8 cellular contexts compared by ENCODE assay signal in genomic region chr21:31558839-31559367, GRCh38.
DNase-seq lines count a peak whose midpoint lies in the region; ATAC-seq, FAIRE-seq and TF ChIP-seq lines count a peak whose summit lies in the region.

No MANE protein-coding gene starts in this region.

- H3K27me3 ChIP-seq in keratinocyte (ENCODE audit: control insufficient read depth, extremely low read depth, insufficient read depth, low read length), result peaks cover 10% of the 10 kb centered on the region

- ATAC-seq in HG02885 (IDR thresholded peaks at IDR 0.05; ENCODE audit: poor library complexity, unreplicated experiment), result peak; percentile 88

- H3K4me2 ChIP-seq in keratinocyte (ENCODE audit: control insufficient read depth, extremely low read depth, insufficient read depth, low read depth, low read length), result peak overlapping the region; percentile 95

- no peaks in the 10 kb centered on the region for H4K20me1 ChIP-seq in keratinocyte (ENCODE audit: control insufficient read depth, extremely low read depth, insufficient read depth, low read length)

- dilution Hi-C loops in keratinocyte (cut with MboI; ENCODE audit: extremely low pct_ligation_motif_present, low sequenced_read_pairs), result no loop called here

- FAIRE-seq in keratinocyte (lab: Jason Lieb, UNC), result no peak

- peak overlapping the region; percentile 65 for H3K9ac ChIP-seq in keratinocyte (ENCODE audit: control insufficient read depth, extremely low read depth, insufficient read depth, low read length)

- H3K4me3 ChIP-seq in keratinocyte (ENCODE audit: control insufficient read depth in 2 of 3, extremely low read depth in 1 of 3, insufficient read depth in 2 of 3, low read depth in 1 of 3, low read length in 3 of 3), result peak overlapping the region; percentile 46 to 81 (median 76)

- DNase-seq in GM13977 (ENCODE audit: low spot score), result peak; percentile 81
- peak; percentile 93 for DNase-seq in NCI-H2029 (lab: John Stamatoyannopoulos, UW)
- peak; percentile 73 for DNase-seq in activated CD4-positive, CD25-positive, alpha-beta regulatory T cell treated with anti-CD3 and anti-CD28 coated beads, Interleukin-2, amount 50 U/mL, for 16 hours (ENCODE audit: low read depth, low spot score)
- DNase-seq in central memory CD4-positive, alpha-beta T cell, result peak; percentile 87
- DNase-seq in keratinocyte (ENCODE audit: low read depth, low spot score), result peak; percentile 35
- DNase-seq in stimulated activated CD4-positive, alpha-beta T cell treated with anti-CD3 and anti-CD28 coated beads, Interleukin-15, amount 100 ng/mL, for 24 hours, result peak; percentile 94
- DNase-seq in HCEC 1CT, result no peak

- TF ChIP-seq CTCF in GM13977 (IDR thresholded peaks at IDR 0.05; ENCODE audit: extremely low read depth, insufficient read depth, missing control alignments) (no peak), keratinocyte (optimal IDR thresholded peaks at IDR 0.05 in 1 of 3, IDR thresholded peaks at IDR 0.05 in 1 of 3, conservative IDR thresholded peaks at IDR 0.05 in 1 of 3; ENCODE audit: extremely low read depth in 1 of 3, insufficient read depth in 2 of 3, low read length in 3 of 3) (peak in 2 of 3 experiments; percentile 20 to 62)

- H3K36me3 ChIP-seq in keratinocyte (ENCODE audit: control insufficient read depth in 2 of 2, extremely low read depth in 1 of 2, insufficient read depth in 2 of 2, low read length in 2 of 2), result no peaks in the 10 kb centered on the region

- H3K9me1 ChIP-seq in keratinocyte (ENCODE audit: control insufficient read depth, extremely low read depth, insufficient read depth, low read length), result no peaks in the 10 kb centered on the region

- no peaks in the 10 kb centered on the region for H3K9me3 ChIP-seq in keratinocyte (ENCODE audit: control insufficient read depth, low read depth, low read length)

- in situ Hi-C loops in GM13977 (cut with MboI; ENCODE audit: low pct_unique_long_range_greater_than_20kb, low sequenced_read_pairs, unreplicated experiment), result no loop called here

- no peaks in the 10 kb centered on the region for H3K79me2 ChIP-seq in keratinocyte (ENCODE audit: control insufficient read depth, insufficient read depth, low read length)

- H2AFZ ChIP-seq in keratinocyte (ENCODE audit: control insufficient read depth, low read length), result peak overlapping the region; percentile 93

- peaks cover 15% of the 10 kb centered on the region for H3K4me1 ChIP-seq in keratinocyte (ENCODE audit: control insufficient read depth, extremely low read depth, insufficient read depth, low read length)

- H3K27ac ChIP-seq in keratinocyte (ENCODE audit: control insufficient read depth, insufficient read depth, low read length), result peak overlapping the region; percentile 55
